In genomic region chr2:1004398-1004797, GRCh38 we compare ENCODE assay signal across 17 cellular contexts. TPM values are rescaled to one million over a fixed set of nuclear protein-coding genes. Genes with fewer than 3 reads are reported as not detected.
"Had no signal": no experiment of that assay in that cellular context is flagged by ENCODE, and none has a peak within 500 bp of the region (broad histone marks: within the 10 kb centered on the region; RNA-seq: fewer than 3 reads in every experiment).

No MANE protein-coding gene starts in this region.

- H3K4me3 ChIP-seq: transverse colon had no signal

- H3K4me1 ChIP-seq: parathyroid adenoma, transverse colon had no signal

- H3K27ac ChIP-seq: neutrophil, parathyroid adenoma, transverse colon had no signal

- H3K9ac ChIP-seq: parathyroid adenoma had no signal

- H3K27me3 ChIP-seq: neutrophil, transverse colon had no signal

- DNase-seq: activated CD4-positive, alpha-beta T cell treated with anti-CD3 and anti-CD28 coated beads, Interleukin-2, amount 10 ng/mL, durations not matched to agents 7 days and 5 days; activated CD4-positive, CD25-positive, alpha-beta regulatory T cell; activated naive CD4-positive, alpha-beta T cell treated with anti-CD3 and anti-CD28 coated beads, Interleukin-2, amount 50 U/mL, for 16 hours; effector memory CD4-positive, alpha-beta T cell; foreskin melanocyte; immature natural killer cell; mesenchymal stem cell; natural killer cell; stimulated activated CD4-positive, alpha-beta T cell treated with anti-CD3 and anti-CD28 coated beads, Interleukin-2, amount 100 ng/mL, for 48 hours; substantia nigra; transverse colon had no signal

- H3K9me3 ChIP-seq: neutrophil, transverse colon had no signal

- H3K79me2 ChIP-seq: parathyroid adenoma had no signal

- H2AFZ ChIP-seq: parathyroid adenoma had no signal

- ATAC-seq: natural killer cell; stimulated activated memory B cell treated with anti-CD40 and anti-IgM and Interleukin-4, amounts not matched to agents 10 μg/mL and 1 μg/mL and 100 μg/mL, for 72 hours had no signal

- H3K36me3 ChIP-seq: neutrophil, transverse colon had no signal

RNA-seq across cellular contexts. Expression of gene SNTG2, which starts 53.7 kb away (rescaled TPM):
- total RNA-seq: activated CD4-positive, alpha-beta T cell treated with anti-CD3 and anti-CD28 coated beads, Interleukin-2, amount 10 ng/mL, durations not matched to agents 7 days and 5 days; activated T-helper 2 cell treated with anti-CD3 and anti-CD28 coated beads, Interferon-gamma antibody, Interleukin-2, Interleukin-4, amounts not matched to agents 10 μg/mL and 5 μg/mL and 100 μg/mL, durations not matched to agents 14 hours and 24 hours and 36 hours; bronchial epithelial cell; liver; natural killer cell had no signal
- polyA plus RNA-seq: immature natural killer cell, liver had no signal
